17 cellular contexts compared by ENCODE assay signal in the genomic region with DNA sequence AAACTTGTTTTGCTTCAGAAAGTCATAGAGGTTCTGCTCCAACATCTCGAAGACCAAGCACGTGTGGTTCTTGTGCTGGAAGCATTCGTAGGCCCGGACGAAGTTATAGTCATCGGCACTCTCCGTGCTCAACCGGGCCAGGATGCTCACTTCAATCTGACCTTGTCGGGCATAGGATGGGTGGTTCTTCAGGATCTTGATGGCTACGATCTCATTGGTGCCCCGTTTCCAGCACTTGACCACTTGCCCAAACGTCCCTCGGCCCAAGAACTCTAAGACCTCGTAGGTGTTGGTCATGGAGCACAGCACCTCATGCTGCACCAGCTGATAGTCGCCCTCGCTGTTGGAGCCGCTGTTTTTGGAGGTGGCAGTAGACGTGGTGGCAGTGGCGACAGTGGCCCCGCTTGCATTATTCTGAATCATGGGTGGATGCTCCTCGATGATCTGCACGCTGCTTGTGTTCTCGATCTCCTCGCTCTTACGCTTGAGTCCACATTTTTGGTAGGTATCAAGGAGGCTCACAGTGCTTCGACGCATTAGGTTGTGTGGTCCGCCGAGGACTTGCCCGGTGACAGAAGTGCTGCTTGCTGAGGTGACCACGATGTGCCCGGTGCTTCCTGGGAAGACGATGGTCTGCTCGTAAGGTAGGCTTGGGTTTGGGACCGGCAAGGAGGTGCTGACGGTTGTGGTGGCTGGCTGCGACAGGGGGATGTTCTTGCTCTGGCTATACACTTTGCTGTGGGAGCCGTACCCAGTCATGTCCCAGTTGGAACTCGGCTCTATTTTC.
"Had no signal": no experiment of that assay in that cellular context is flagged by ENCODE, and none has a peak within 500 bp of the region (broad histone marks: within the 10 kb centered on the region; RNA-seq: fewer than 3 reads in every experiment).

No MANE protein-coding gene starts in this region.

- DNase-seq: activated CD4-positive, alpha-beta T cell treated with anti-CD3 and anti-CD28 coated beads for 1 hour; activated CD4-positive, alpha-beta T cell treated with anti-CD3 and anti-CD28 coated beads, Interleukin-2, amount 50 U/mL, for 4 hours; activated naive CD4-positive, alpha-beta T cell treated with anti-CD3 and anti-CD28 coated beads, Interleukin-2, amount 50 U/mL, for 16 hours; activated T-cell treated with anti-CD3 and anti-CD28 coated beads for 4 hours; foreskin fibroblast; glutamatergic neuron; kidney glomerular epithelial cell; ovary; stimulated activated CD4-positive, alpha-beta T cell treated with anti-CD3 and anti-CD28 coated beads, Interleukin-12 subunit alpha, Interleukin-12 subunit beta, amount 100 ng/mL, for 4 hours; stimulated activated naive B cell treated with anti-CD40 and anti-IgM and Interleukin-4, amounts not matched to agents 10 μg/mL and 1 μg/mL and 100 μg/mL, for 72 hours; T-helper 1 cell had no signal

- H3K9me3 ChIP-seq: adrenal gland, ovary, tibial artery, vagina had no signal

- H3K27me3 ChIP-seq: adrenal gland, ovary, tibial artery, vagina had no signal

- H3K36me3 ChIP-seq: ovary had no signal

- H3K4me3 Mint-ChIP-seq: mesothelial cell of epicardium had no signal

- H3K27me3 Mint-ChIP-seq: stimulated activated naive B cell treated with anti-CD40 and anti-IgM and Interleukin-4, amounts not matched to agents 10 μg/mL and 1 μg/mL and 100 μg/mL, for 72 hours had no signal

- ATAC-seq: stimulated activated naive B cell treated with anti-CD40 and anti-IgM and Interleukin-4, amounts not matched to agents 10 μg/mL and 1 μg/mL and 100 μg/mL, for 72 hours had no signal

- H3K9me3 Mint-ChIP-seq: activated T-helper 2 cell treated with anti-CD3 and anti-CD28 coated beads, Interferon-gamma antibody, Interleukin-2, Interleukin-4, amounts not matched to agents 10 μg/mL and 5 μg/mL and 100 μg/mL, durations not matched to agents 14 hours and 24 hours and 36 hours; mesothelial cell of epicardium had no signal

- H3K4me3 ChIP-seq: adrenal gland, ovary, tibial artery, vagina had no signal

- H3K4me1 Mint-ChIP-seq: mesothelial cell of epicardium had no signal

- H3K27ac Mint-ChIP-seq: activated T-helper 2 cell treated with anti-CD3 and anti-CD28 coated beads, Interferon-gamma antibody, Interleukin-2, Interleukin-4, amounts not matched to agents 10 μg/mL and 5 μg/mL and 100 μg/mL, durations not matched to agents 14 hours and 24 hours and 36 hours had no signal

- H3K27ac ChIP-seq: adrenal gland, ovary, tibial artery, vagina, VCaP had no signal
